19 cellular contexts compared by ENCODE assay signal in genomic region chr11:64395545-64396078, GRCh38. TPM values are rescaled to one million over a fixed set of nuclear protein-coding genes. Genes with fewer than 3 reads are reported as not detected.
DNase-seq lines count a peak whose midpoint lies in the region; ATAC-seq, FAIRE-seq and TF ChIP-seq lines count a peak whose summit lies in the region.
"Had no signal": no experiment of that assay in that cellular context is flagged by ENCODE, and none has a peak within 500 bp of the region (broad histone marks: within the 10 kb centered on the region; RNA-seq: fewer than 3 reads in every experiment).

No MANE protein-coding gene starts in this region.

- H3K27ac ChIP-seq in HUES64 (ENCODE audit: low read depth, low read length) = peak overlapping the region; percentile 61; the same call in 1 of the 2 replicates
- no peak overlapping the region for H3K27ac ChIP-seq in astrocyte (ENCODE audit: low read depth, low read length)
- no peak overlapping the region for H3K27ac ChIP-seq in left lung
- H3K27ac ChIP-seq: body of pancreas had no signal

- H3K4me1 Mint-ChIP-seq in astrocyte (ENCODE audit: low read depth, unreplicated experiment) = no peaks in the 10 kb centered on the region

- H3K4me2 ChIP-seq in astrocyte (ENCODE audit: low read length) = peak overlapping the region; percentile 65

- peaks cover 22% of the 10 kb centered on the region for H3K27me3 Mint-ChIP-seq in astrocyte (ENCODE audit: low read depth, unreplicated experiment)

- no peaks in the 10 kb centered on the region for H3K79me2 ChIP-seq in astrocyte (ENCODE audit: insufficient read depth, low read length)

- TF ChIP-seq POLR2A in GM12892 (IDR thresholded peaks at IDR 0.05; ENCODE audit: low read depth, low read length) = no peak

- H3K4me3 Mint-ChIP-seq in astrocyte (ENCODE audit: unreplicated experiment) = no peak overlapping the region
- H3K4me3 Mint-ChIP-seq: stimulated activated naive CD8-positive, alpha-beta T cell treated with anti-CD3 and anti-CD28 coated beads, Interleukin-15, Interleukin-2, amounts not matched to agents 100 ng/mL and 50 ng/mL, for 24 hours; T-helper 17 cell had no signal

- DNase-seq in astrocyte (ENCODE audit: low read depth) (no peak), left lung (no peak), pons (ENCODE audit: low spot score) (peak; percentile 38), GM13977 (ENCODE audit: low spot score) (no peak), GM12892 (ENCODE audit: insufficient read length) (no peak)
- DNase-seq: activated CD4-positive, alpha-beta T cell treated with anti-CD3 and anti-CD28 coated beads for 1 hour; activated naive CD4-positive, alpha-beta T cell treated with Interleukin-2 at 50 U/mL for 16 hours; DMS79; effector CD4-positive, alpha-beta T cell; Karpas-422; NCI-H1694 treated with DMSO at 0.1 percent for 48 hours; T-helper 17 cell had no signal

- ATAC-seq in left lung (peak; percentile 23), HG03565 (IDR thresholded peaks at IDR 0.05; ENCODE audit: unreplicated experiment) (no peak), GM18502 (IDR thresholded peaks at IDR 0.05; ENCODE audit: poor library complexity, unreplicated experiment) (no peak)
- ATAC-seq: body of pancreas, T-helper 17 cell had no signal

- H3K36me3 ChIP-seq in HUES64 (ENCODE audit: insufficient read depth, low read length) (no peaks in the 10 kb centered on the region), astrocyte (ENCODE audit: insufficient read depth, low read length) (no peaks in the 10 kb centered on the region), left lung (no peaks in the 10 kb centered on the region)

- 55% methylated on average over 13 of the region's 13 CpGs for WGBS in HUES64

- 0 out of 2 replicates have a peak overlapping the region, but pooled peaks have one; percentile 3 for H3K4me3 ChIP-seq in HUES64 (ENCODE audit: low read length)
- no peak overlapping the region for H3K4me3 ChIP-seq in astrocyte (ENCODE audit: insufficient read depth, low read depth, low read length)
- H3K4me3 ChIP-seq in left lung = no peak overlapping the region
- H3K4me3 ChIP-seq: body of pancreas, skin epidermis had no signal

- H3K9ac ChIP-seq in HUES64 (ENCODE audit: low read depth, low read length) = peak overlapping the region; percentile 46; the same call in 1 of the 2 replicates
- H3K9ac ChIP-seq in astrocyte (ENCODE audit: low read length) = no peak overlapping the region

- H3K9me3 ChIP-seq in HUES64 (ENCODE audit: insufficient read depth, low read depth, low read length) (no peaks in the 10 kb centered on the region), astrocyte (ENCODE audit: insufficient read depth, low read depth, low read length) (no peaks in the 10 kb centered on the region), left lung (no peaks in the 10 kb centered on the region)
- H3K9me3 ChIP-seq: body of pancreas had no signal

- H3K4me1 ChIP-seq in HUES64 (ENCODE audit: insufficient read depth, low read length) = peaks cover 21% of the 10 kb centered on the region
- peaks cover 7% of the 10 kb centered on the region for H3K4me1 ChIP-seq in astrocyte (ENCODE audit: insufficient read depth, low read length)
- peaks cover 5 to 39% of the 10 kb centered on the region in 2 donors for H3K4me1 ChIP-seq in left lung

- TF ChIP-seq CTCF in astrocyte (IDR thresholded peaks at IDR 0.05; ENCODE audit: insufficient read depth, low read depth, low read length) (no peak), left lung (IDR thresholded peaks at IDR 0.05) (no peak), GM13977 (IDR thresholded peaks at IDR 0.05; ENCODE audit: extremely low read depth, insufficient read depth, missing control alignments) (no peak)

- H2AFZ ChIP-seq in astrocyte (ENCODE audit: low read depth, low read length) = peak overlapping the region; percentile 63

- H3K27me3 ChIP-seq in HUES64 (ENCODE audit: insufficient read depth, low read length) (no peaks in the 10 kb centered on the region), astrocyte (ENCODE audit: insufficient read depth, low read length) (peaks cover 2% of the 10 kb centered on the region), left lung (peaks cover 0 to 14% of the 10 kb centered on the region in 2 donors)
- H3K27me3 ChIP-seq: body of pancreas had no signal

- H3K36me3 Mint-ChIP-seq in astrocyte (ENCODE audit: low read depth, unreplicated experiment) = no peaks in the 10 kb centered on the region

- H4K20me1 ChIP-seq in astrocyte (ENCODE audit: insufficient read depth, low read length) = no peaks in the 10 kb centered on the region

- H3K27ac Mint-ChIP-seq in astrocyte (ENCODE audit: unreplicated experiment) = no peak overlapping the region
- H3K27ac Mint-ChIP-seq: stimulated activated naive CD8-positive, alpha-beta T cell treated with anti-CD3 and anti-CD28 coated beads, Interleukin-15, Interleukin-2, amounts not matched to agents 100 ng/mL and 50 ng/mL, for 24 hours; T-helper 17 cell had no signal

- in situ Hi-C loops in GM13977 (cut with MboI; ENCODE audit: low pct_unique_long_range_greater_than_20kb, low sequenced_read_pairs, unreplicated experiment) = no loop called here

- peaks cover 4% of the 10 kb centered on the region for H3K9me3 Mint-ChIP-seq in astrocyte (ENCODE audit: unreplicated experiment)

- FAIRE-seq in astrocyte (lab: Jason Lieb, UNC) = no peak
- FAIRE-seq in GM12892 (lab: Jason Lieb, UNC) = no peak
- FAIRE-seq: RCC 7860 had no signal

- intact Hi-C loops in left lung (cut with DNase I) = no loop called here

RNA-seq across cellular contexts. Expression of gene RPS6KA4, which starts 36.6 kb away (rescaled TPM):
- 7.5 TPM for polyA plus RNA-seq in HUES64 (2013, experiment 1 of 2)
- polyA plus RNA-seq in HUES64 (2013, experiment 2 of 2) = 9.3 TPM
- total RNA-seq in astrocyte (30.7 and 36.2 TPM in 2 replicates), left lung (10 to 100 TPM; 37.1 to 57.6 TPM)
- 9.3 TPM for polyA plus RNA-seq in GM12892 (2012; ENCODE audit: missing spikeins)

RNA-seq across cellular contexts. Expression of gene CCDC88B, which starts 55.6 kb away (rescaled TPM):
- polyA plus RNA-seq in HUES64 (2013, experiment 1 of 2) = 2.0 TPM
- polyA plus RNA-seq in HUES64 (2013, experiment 2 of 2) = 3.9 TPM
- total RNA-seq in astrocyte (1.2 and 1.6 TPM in 2 replicates), left lung (10 to 100 TPM; 12.1 to 35.7 TPM)
- polyA plus RNA-seq in GM12892 (2012; ENCODE audit: missing spikeins) = 39.1 TPM
